Comparison of ENCODE assay signal across 24 cellular contexts in genomic region chr11:28585007-28585406, GRCh38.
A peak's percentile ranks its signal among the peaks of the same experiment; 100 is the strongest.
DNase-seq lines count a peak whose midpoint lies in the region; ATAC-seq, FAIRE-seq and TF ChIP-seq lines count a peak whose summit lies in the region.
"Had no signal": no experiment of that assay in that cellular context is flagged by ENCODE, and none has a peak within 500 bp of the region (broad histone marks: within the 10 kb centered on the region; RNA-seq: fewer than 3 reads in every experiment).

No MANE protein-coding gene starts in this region.

- no peaks in the 10 kb centered on the region for H3K79me2 ChIP-seq in astrocyte (ENCODE audit: insufficient read depth, low read length)

- H3K4me3 Mint-ChIP-seq in astrocyte (ENCODE audit: unreplicated experiment) = no peak overlapping the region
- H3K4me3 Mint-ChIP-seq: activated naive CD8-positive, alpha-beta T cell treated with anti-CD3 and anti-CD28 coated beads for 36 hours; brain; neural crest cell; T-helper 2 cell treated with Interferon-gamma antibody and Interleukin-4, amounts not matched to agents 5 μg/mL and 100 μg/mL, for 36 hours had no signal

- ATAC-seq in foreskin keratinocyte (peak; percentile 89), HG03378 (IDR thresholded peaks at IDR 0.05; ENCODE audit: unreplicated experiment) (no peak), GM21576 (IDR thresholded peaks at IDR 0.05; ENCODE audit: unreplicated experiment) (no peak), GM18505 (IDR thresholded peaks at IDR 0.05; ENCODE audit: unreplicated experiment) (no peak)
- ATAC-seq: HCT116, mucosa of descending colon, Panc1 had no signal

- no peaks in the 10 kb centered on the region for H3K27me3 Mint-ChIP-seq in astrocyte (ENCODE audit: low read depth, unreplicated experiment)
- H3K27me3 Mint-ChIP-seq: progenitor cell of endocrine pancreas had no signal

- POLR2A ChIA-PET in AG04449 (lab: Yijun Ruan, JAX) = no interaction called here

- H3K27ac ChIP-seq in astrocyte (ENCODE audit: low read depth, low read length) (no peak overlapping the region), foreskin keratinocyte (peak overlapping the region; percentile 36)
- H3K27ac ChIP-seq: colonic mucosa, SK-N-MC had no signal

- H3K4me1 ChIP-seq in astrocyte (ENCODE audit: insufficient read depth, low read length) = peaks cover 9% of the 10 kb centered on the region
- H3K4me1 ChIP-seq in foreskin keratinocyte = peaks cover 8% of the 10 kb centered on the region
- H3K4me1 ChIP-seq: colonic mucosa had no signal

- peak overlapping the region; percentile 82 for H3K27ac Mint-ChIP-seq in astrocyte (ENCODE audit: unreplicated experiment)
- H3K27ac Mint-ChIP-seq: activated naive CD8-positive, alpha-beta T cell treated with anti-CD3 and anti-CD28 coated beads for 36 hours; brain; progenitor cell of endocrine pancreas; T-helper 2 cell treated with Interferon-gamma antibody and Interleukin-4, amounts not matched to agents 5 μg/mL and 100 μg/mL, for 36 hours had no signal

- no peak for TF ChIP-seq POLR2A in GM18505 (IDR thresholded peaks at IDR 0.05; ENCODE audit: borderline replicate concordance, extremely low read depth, insufficient read depth, insufficient read length)

- DNase-seq in AG04449 (ENCODE audit: low read depth, low spot score) (peak; percentile 38), HFF-Myc (ENCODE audit: extremely low read depth, low read depth) (peak; percentile 6), astrocyte (ENCODE audit: low read depth) (peak; percentile 42), foreskin keratinocyte (peak; percentile 60 to 92)
- no peak for DNase-seq in stimulated activated CD4-positive, alpha-beta T cell treated with anti-CD3 and anti-CD28 coated beads, Interleukin-15, amount 100 ng/mL, for 24 hours
- DNase-seq: activated naive CD8-positive, alpha-beta T cell treated with anti-CD3 and anti-CD28 coated beads for 36 hours; C1 segment of cervical spinal cord; colonic mucosa; Karpas-422; mucosa of descending colon; NCI-H1105; NCI-H2081; NCI-H446 treated with DMSO at 0.1 percent for 48 hours had no signal

- no peak for TF ChIP-seq CTCF in AG04449 (IDR thresholded peaks at IDR 0.05; ENCODE audit: insufficient read depth, low read length, missing control alignments)
- TF ChIP-seq CTCF in HFF-Myc (IDR thresholded peaks at IDR 0.05; ENCODE audit: low read depth, low read length, missing control alignments) = no peak
- TF ChIP-seq CTCF in astrocyte (IDR thresholded peaks at IDR 0.05; ENCODE audit: insufficient read depth, low read depth, low read length) = no peak
- TF ChIP-seq CTCF in foreskin keratinocyte (conservative IDR thresholded peaks at IDR 0.05) = no peak

- H3K36me3 ChIP-seq in astrocyte (ENCODE audit: insufficient read depth, low read length) = no peaks in the 10 kb centered on the region
- H3K36me3 ChIP-seq: colonic mucosa had no signal

- no peaks in the 10 kb centered on the region for H3K9me3 ChIP-seq in astrocyte (ENCODE audit: insufficient read depth, low read depth, low read length)
- H3K9me3 ChIP-seq: colonic mucosa, mucosa of descending colon had no signal

- no peak overlapping the region for H2AFZ ChIP-seq in astrocyte (ENCODE audit: low read depth, low read length)

- H3K9ac ChIP-seq in astrocyte (ENCODE audit: low read length) = no peak overlapping the region

- H3K9me3 Mint-ChIP-seq in astrocyte (ENCODE audit: unreplicated experiment) = no peaks in the 10 kb centered on the region
- H3K9me3 Mint-ChIP-seq: activated naive CD8-positive, alpha-beta T cell treated with anti-CD3 and anti-CD28 coated beads for 36 hours; neural crest cell; T-helper 2 cell treated with Interferon-gamma antibody and Interleukin-4, amounts not matched to agents 5 μg/mL and 100 μg/mL, for 36 hours had no signal

- CTCF ChIA-PET in AG04449 (lab: Yijun Ruan, JAX) = interaction anchor here (1.0 kb wide), 1 partner anchor 10 kb away, joined by 4 read pairs; no protein-coding TSS in a partner anchor

- no peaks in the 10 kb centered on the region for H3K36me3 Mint-ChIP-seq in astrocyte (ENCODE audit: low read depth, unreplicated experiment)
- H3K36me3 Mint-ChIP-seq: activated naive CD8-positive, alpha-beta T cell treated with anti-CD3 and anti-CD28 coated beads for 36 hours; brain had no signal

- H3K4me1 Mint-ChIP-seq in astrocyte (ENCODE audit: low read depth, unreplicated experiment) = peaks cover 19% of the 10 kb centered on the region
- H3K4me1 Mint-ChIP-seq: activated naive CD8-positive, alpha-beta T cell treated with anti-CD3 and anti-CD28 coated beads for 36 hours; neural crest cell had no signal

- H3K4me2 ChIP-seq in astrocyte (ENCODE audit: low read length) = no peak overlapping the region

- FAIRE-seq in astrocyte (lab: Jason Lieb, UNC) = no peak
- FAIRE-seq: G401.6 had no signal

- H3K27me3 ChIP-seq in astrocyte (ENCODE audit: insufficient read depth, low read length) = no peaks in the 10 kb centered on the region
- H3K27me3 ChIP-seq in foreskin keratinocyte = no peaks in the 10 kb centered on the region
- H3K27me3 ChIP-seq: colonic mucosa had no signal

- no peaks in the 10 kb centered on the region for H4K20me1 ChIP-seq in astrocyte (ENCODE audit: insufficient read depth, low read length)

- H3K4me3 ChIP-seq in AG04449 (ENCODE audit: low read depth, low read length) = no peak overlapping the region
- H3K4me3 ChIP-seq in HFF-Myc (replicated peaks; ENCODE audit: low read depth, low read length) = no peak overlapping the region
- H3K4me3 ChIP-seq in astrocyte (ENCODE audit: insufficient read depth, low read depth, low read length) = no peak overlapping the region
- H3K4me3 ChIP-seq: colonic mucosa, mucosa of descending colon, SK-N-MC had no signal
